8 cellular contexts compared by ENCODE assay signal in genomic region chr5:110865400-110866094, GRCh38.
DNase-seq lines count a peak whose midpoint lies in the region; ATAC-seq and TF ChIP-seq lines count a peak whose summit lies in the region.

No MANE protein-coding gene starts in this region.

- H3K4me1 ChIP-seq in PC-3 (ENCODE audit: insufficient read depth, low read length) (peaks cover 7% of the 10 kb centered on the region), prostate gland (replicated peaks) (no peaks in the 10 kb centered on the region)
- H3K4me1 ChIP-seq in naive thymus-derived CD4-positive, alpha-beta T cell (ENCODE audit: control insufficient read depth in 2 of 2, insufficient read depth in 2 of 2, low read length in 2 of 2), result no peaks in the 10 kb centered on the region

- DNase-seq in activated CD4-positive, alpha-beta T cell treated with anti-CD3 and anti-CD28 coated beads for 36 hours, result peak; percentile 9
- no peak for DNase-seq in activated CD4-positive, alpha-beta T cell treated with anti-CD3 and anti-CD28 coated beads for 1 hour
- peak; percentile 68 for DNase-seq in PC-3
- peak; percentile 37 for DNase-seq in fibroblast of villous mesenchyme (ENCODE audit: low read depth)
- DNase-seq in CD14-positive monocyte (ENCODE audit: low spot score), result no peak
- DNase-seq in prostate gland (ENCODE audit: low spot score), result no peak
- no peak for DNase-seq in naive thymus-derived CD4-positive, alpha-beta T cell

- TF ChIP-seq CTCF in PC-3 (conservative IDR thresholded peaks at IDR 0.05; ENCODE audit: low read depth, low read length), result peak; percentile 78
- TF ChIP-seq CTCF in fibroblast of villous mesenchyme (IDR thresholded peaks at IDR 0.05; ENCODE audit: insufficient read depth, low read depth, low read length), result peak; percentile 67
- TF ChIP-seq CTCF in CD14-positive monocyte (IDR thresholded peaks at IDR 0.05), result no peak
- no peak for TF ChIP-seq CTCF in prostate gland (IDR thresholded peaks at IDR 0.05)

- H3K27me3 ChIP-seq in PC-3 (ENCODE audit: low read length) (no peaks in the 10 kb centered on the region), prostate gland (replicated peaks; ENCODE audit: insufficient read depth) (no peaks in the 10 kb centered on the region)
- no peaks in the 10 kb centered on the region for H3K27me3 ChIP-seq in naive thymus-derived CD4-positive, alpha-beta T cell (ENCODE audit: control insufficient read depth in 2 of 2, insufficient read depth in 2 of 2, low read length in 2 of 2)

- POLR2A ChIA-PET in activated CD4-positive, alpha-beta T cell treated with anti-CD3 and anti-CD28 coated beads for 36 hours (lab: Charles Lee), result no interaction called here
- POLR2A ChIA-PET in PC-3 (lab: Charles Lee; ENCODE audit: unreplicated experiment), result no interaction called here
- POLR2A ChIA-PET in naive thymus-derived CD4-positive, alpha-beta T cell (lab: Charles Lee), result no interaction called here

- H3K4me3 Mint-ChIP-seq in activated CD4-positive, alpha-beta T cell treated with anti-CD3 and anti-CD28 coated beads for 36 hours, result no peak overlapping the region
- H3K4me3 Mint-ChIP-seq in CD14-positive monocyte, result no peak overlapping the region
- no peak overlapping the region for H3K4me3 Mint-ChIP-seq in naive thymus-derived CD4-positive, alpha-beta T cell

- no peaks in the 10 kb centered on the region for H3F3A ChIP-seq in PC-3 (ENCODE audit: low read length, unreplicated experiment)

- H2AFZ ChIP-seq in PC-3 (ENCODE audit: low read length), result no peak overlapping the region

- H3K4me2 ChIP-seq in PC-3 (ENCODE audit: low read length), result no peak overlapping the region

- no peak for ATAC-seq in activated CD4-positive, alpha-beta T cell treated with anti-CD3 and anti-CD28 coated beads for 36 hours
- peak; percentile 68 for ATAC-seq in HG02798 (IDR thresholded peaks at IDR 0.05; ENCODE audit: poor library complexity, unreplicated experiment)
- peak; percentile 50; the same call in 1 of the 2 replicates for ATAC-seq in PC-3
- ATAC-seq in naive thymus-derived CD4-positive, alpha-beta T cell, result no peak

- no peaks in the 10 kb centered on the region for H4K20me1 ChIP-seq in PC-3 (ENCODE audit: low read length)

- intact Hi-C loops in activated CD4-positive, alpha-beta T cell treated with anti-CD3 and anti-CD28 coated beads for 36 hours (cut with DNase I, micrococcal nuclease), result loop anchor here in 1 of 2 experiments (2.0 kb wide), 1 partner anchor 109 kb away; no protein-coding TSS in a partner anchor
- intact Hi-C loops in PC-3 (cut with micrococcal nuclease) (no loop called here), CD14-positive monocyte (cut with micrococcal nuclease) (no loop called here), prostate gland (cut with DNase I) (no loop called here)
- intact Hi-C loops in naive thymus-derived CD4-positive, alpha-beta T cell (cut with micrococcal nuclease), result loop anchor here in 1 of 2 donors (1.0 kb wide), 1 partner anchor 108 kb away; no protein-coding TSS in a partner anchor

- no peaks in the 10 kb centered on the region for H3K9me3 ChIP-seq in PC-3 (ENCODE audit: low read length)
- H3K9me3 ChIP-seq in prostate gland, result no peaks in the 10 kb centered on the region
- no peaks in the 10 kb centered on the region for H3K9me3 ChIP-seq in naive thymus-derived CD4-positive, alpha-beta T cell (ENCODE audit: control insufficient read depth in 2 of 3, low read length in 3 of 3)

- H3K4me3 ChIP-seq in PC-3 (ENCODE audit: low read length) (no peak overlapping the region), fibroblast of villous mesenchyme (ENCODE audit: low read depth, low read length) (no peak overlapping the region), prostate gland (no peak overlapping the region)
- no peak overlapping the region for H3K4me3 ChIP-seq in naive thymus-derived CD4-positive, alpha-beta T cell (ENCODE audit: low read length)

- WGBS in prostate gland, result 72% methylated on average over 4 of the region's 4 CpGs

- H3K36me3 Mint-ChIP-seq in activated CD4-positive, alpha-beta T cell treated with anti-CD3 and anti-CD28 coated beads for 36 hours (ENCODE audit: low read depth), result no peaks in the 10 kb centered on the region
- no peaks in the 10 kb centered on the region for H3K36me3 Mint-ChIP-seq in CD14-positive monocyte
- H3K36me3 Mint-ChIP-seq in naive thymus-derived CD4-positive, alpha-beta T cell, result no peaks in the 10 kb centered on the region

- H3K36me3 ChIP-seq in PC-3 (ENCODE audit: low read depth, low read length) (no peaks in the 10 kb centered on the region), prostate gland (no peaks in the 10 kb centered on the region)
- H3K36me3 ChIP-seq in naive thymus-derived CD4-positive, alpha-beta T cell (ENCODE audit: control insufficient read depth in 2 of 3, insufficient read depth in 3 of 3, low read length in 3 of 3), result no peaks in the 10 kb centered on the region

- no peaks in the 10 kb centered on the region for H3K9me2 ChIP-seq in PC-3 (replicated peaks; ENCODE audit: low read length)

- TF ChIP-seq POLR2A in prostate gland (IDR thresholded peaks at IDR 0.05), result no peak

- H3K27ac ChIP-seq in PC-3 (ENCODE audit: low read length) (no peak overlapping the region), prostate gland (no peak overlapping the region)
- no peak overlapping the region for H3K27ac ChIP-seq in naive thymus-derived CD4-positive, alpha-beta T cell (ENCODE audit: low read depth, low read length)

- no peak overlapping the region for H3K27ac Mint-ChIP-seq in activated CD4-positive, alpha-beta T cell treated with anti-CD3 and anti-CD28 coated beads for 36 hours
- H3K27ac Mint-ChIP-seq in CD14-positive monocyte, result no peak overlapping the region
- H3K27ac Mint-ChIP-seq in naive thymus-derived CD4-positive, alpha-beta T cell, result no peak overlapping the region

- H3K9ac ChIP-seq in PC-3 (ENCODE audit: low read length), result no peak overlapping the region

- CTCF ChIA-PET in activated CD4-positive, alpha-beta T cell treated with anti-CD3 and anti-CD28 coated beads for 36 hours (lab: Charles Lee), result interaction anchor here (0.6 to 1.0 kb wide), 3 partner anchors 10 to 227 kb away, joined by 3 read pairs; partner anchors contain the start of gene WDR36
- CTCF ChIA-PET in PC-3 (lab: Charles Lee), result interaction anchor here (0.6 to 0.9 kb wide), 2 partner anchors 14 to 97 kb away, joined by 3 to 5 read pairs; no protein-coding TSS in a partner anchor
- CTCF ChIA-PET in naive thymus-derived CD4-positive, alpha-beta T cell (lab: Charles Lee), result no interaction called here

- H3K9me3 Mint-ChIP-seq in activated CD4-positive, alpha-beta T cell treated with anti-CD3 and anti-CD28 coated beads for 36 hours (ENCODE audit: low read depth), result no peaks in the 10 kb centered on the region
- H3K9me3 Mint-ChIP-seq in CD14-positive monocyte, result peaks cover 0 to 7% (median 4%) of the 10 kb centered on the region in 7 donors
- H3K9me3 Mint-ChIP-seq in naive thymus-derived CD4-positive, alpha-beta T cell, result peaks cover 0 to 6% (median 0%) of the 10 kb centered on the region in 11 donors

- H3K27me3 Mint-ChIP-seq in activated CD4-positive, alpha-beta T cell treated with anti-CD3 and anti-CD28 coated beads for 36 hours, result peaks cover 9% of the 10 kb centered on the region
- no peaks in the 10 kb centered on the region for H3K27me3 Mint-ChIP-seq in CD14-positive monocyte (ENCODE audit: low read depth in 3 of 3)
- peaks cover 0 to 23% (median 6%) of the 10 kb centered on the region in 5 donors for H3K27me3 Mint-ChIP-seq in naive thymus-derived CD4-positive, alpha-beta T cell

- no peaks in the 10 kb centered on the region for H3K79me2 ChIP-seq in PC-3 (ENCODE audit: low read length)

- no peaks in the 10 kb centered on the region for H3K4me1 Mint-ChIP-seq in activated CD4-positive, alpha-beta T cell treated with anti-CD3 and anti-CD28 coated beads for 36 hours
- no peaks in the 10 kb centered on the region for H3K4me1 Mint-ChIP-seq in CD14-positive monocyte
- H3K4me1 Mint-ChIP-seq in naive thymus-derived CD4-positive, alpha-beta T cell, result no peaks in the 10 kb centered on the region

- BruUV-seq in PC-3 (replicated peaks; lab: Mats Ljungman, UMichigan), result no TSS peak

Comparison
In these comparisons a context has a peak if more than half of its experiments do, and no peak if none do; other contexts are left out.
1. DNase-seq: peak in activated CD4-positive, alpha-beta T cell treated with anti-CD3 and anti-CD28 coated beads for 36 hours (single experiment), PC-3 (single experiment) and fibroblast of villous mesenchyme (single experiment); none in activated CD4-positive, alpha-beta T cell treated with anti-CD3 and anti-CD28 coated beads for 1 hour (single experiment), CD14-positive monocyte (single experiment), prostate gland (single experiment) and naive thymus-derived CD4-positive, alpha-beta T cell (0 of 9).
2. ATAC-seq: peak in HG02798 (single experiment) and PC-3 (single experiment); none in activated CD4-positive, alpha-beta T cell treated with anti-CD3 and anti-CD28 coated beads for 36 hours (single experiment) and naive thymus-derived CD4-positive, alpha-beta T cell (single experiment).
3. CTCF ChIP-seq: peak in PC-3 (single experiment) and fibroblast of villous mesenchyme (single experiment); none in CD14-positive monocyte (single experiment) and prostate gland (0 of 4).